ENCODE assay signal across 13 cellular contexts in the genomic region with DNA sequence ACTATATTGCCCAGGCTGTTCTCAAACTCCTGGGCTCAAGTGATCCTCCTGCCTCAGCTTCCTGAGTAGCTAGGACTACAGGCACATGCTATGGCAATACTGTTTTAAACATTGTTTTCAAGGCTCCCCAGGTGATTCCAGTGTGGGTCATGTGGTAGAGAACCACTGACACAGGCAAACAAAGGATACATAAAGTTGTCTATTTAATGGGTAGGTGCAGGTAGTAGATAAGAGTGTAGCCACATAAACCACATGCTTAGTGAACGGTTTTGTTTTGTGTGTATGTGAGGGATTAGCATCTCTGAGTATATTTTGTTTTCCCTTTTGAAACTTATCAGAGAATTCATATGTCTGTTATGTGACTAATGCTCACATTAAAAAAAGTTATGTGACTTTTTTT. TPM values are rescaled to one million over a fixed set of nuclear protein-coding genes. Genes with fewer than 3 reads are reported as not detected.
A peak's percentile ranks its signal among the peaks of the same experiment; 100 is the strongest.
DNase-seq lines count a peak whose midpoint lies in the region; ATAC-seq, FAIRE-seq and TF ChIP-seq lines count a peak whose summit lies in the region.
"Had no signal": no experiment of that assay in that cellular context is flagged by ENCODE, and none has a peak within 500 bp of the region (broad histone marks: within the 10 kb centered on the region; RNA-seq: fewer than 3 reads in every experiment).

No MANE protein-coding gene starts in this region.

- peaks cover 28 to 41% (median 36%) of the 10 kb centered on the region in 4 donors for H3K4me1 Mint-ChIP-seq in CD4-positive, alpha-beta memory T cell

- TF ChIP-seq POLR2A in GM12878 (IDR thresholded peaks at IDR 0.05; ENCODE audit: low read depth, low read length): no peak

- CTCF ChIA-PET in CD4-positive, alpha-beta memory T cell (lab: Charles Lee; ENCODE audit: partially characterized antibody): interaction anchor here (0.8 kb wide), 1 partner anchor 39 kb away, joined by 3 read pairs; no protein-coding TSS in a partner anchor
- CTCF ChIA-PET in GM12878 (lab: Yijun Ruan, JAX): no interaction called here

- intact Hi-C loops in CD4-positive, alpha-beta memory T cell (cut with micrococcal nuclease): no loop called here
- intact Hi-C loops in GM12878 (cut with micrococcal nuclease; ENCODE audit: unreplicated experiment): no loop called here
- intact Hi-C loops in cardiac septum (cut with DNase I): no loop called here
- intact Hi-C loops in sciatic nerve (cut with DNase I): no loop called here

- H3K36me3 ChIP-seq in CD4-positive, alpha-beta memory T cell (ENCODE audit: insufficient read depth, low read length): peaks cover 34% of the 10 kb centered on the region
- H3K36me3 ChIP-seq in MM.1S (replicated peaks; ENCODE audit: insufficient read depth, low read length) (no peaks in the 10 kb centered on the region; the same call in 1 of the 2 replicates), GM12878 (ENCODE audit: control insufficient read depth in 2 of 2, insufficient read depth in 2 of 2, low read length in 1 of 2) (peaks cover 2 to 39% of the 10 kb centered on the region in 2 experiments)

- H3K9ac ChIP-seq in MM.1S (ENCODE audit: low read length): no peak overlapping the region
- no peak overlapping the region for H3K9ac ChIP-seq in GM12878 (ENCODE audit: control insufficient read depth, insufficient read depth, low read length)
- H3K9ac ChIP-seq: neural progenitor cell had no signal

- H3K4me3 Mint-ChIP-seq in CD4-positive, alpha-beta memory T cell: peak overlapping the region in 7 of 8 donors; percentile 59 to 83 (median 72)
- H3K4me3 Mint-ChIP-seq: neural progenitor cell had no signal

- in situ Hi-C loops in GM12878 (cut with MboI): no loop called here

- 0% methylated on average over 1 of the region's 1 CpG for WGBS in GM12878 (ENCODE audit: insufficient coverage, insufficient replicate concordance, low lambda C conversion rate, missing lambda C conversion rate)

- DNase-seq in CD4-positive, alpha-beta memory T cell: peak; percentile 46 to 65 (median 49)
- peak; percentile 58 for DNase-seq in MM.1S
- DNase-seq in GM12878 (ENCODE audit: low read depth, low spot score): no peak
- no peak for DNase-seq in NCI-H187 treated with DMSO at 0.1 percent for 48 hours (lab: John Stamatoyannopoulos, UW)
- no peak for DNase-seq in middle frontal gyrus (ENCODE audit: extremely low spot score, low spot score)
- no peak for DNase-seq in cardiac septum (ENCODE audit: low spot score)
- DNase-seq in sciatic nerve (ENCODE audit: low spot score): no peak
- DNase-seq: activated CD4-positive, alpha-beta T cell treated with anti-CD3 and anti-CD28 coated beads for 4 hours; BE2C; right lobe of liver had no signal

- no TSS peak for BruUV-seq in GM12878 (replicated peaks; lab: Mats Ljungman, UMichigan)

- no peaks in the 10 kb centered on the region for H3K27me3 ChIP-seq in CD4-positive, alpha-beta memory T cell (ENCODE audit: insufficient read depth, low read length)
- no peaks in the 10 kb centered on the region for H3K27me3 ChIP-seq in MM.1S (replicated peaks; ENCODE audit: insufficient read depth, low read length)
- no peaks in the 10 kb centered on the region for H3K27me3 ChIP-seq in GM12878 (replicated peaks in 1 of 2; ENCODE audit: control insufficient read depth in 2 of 2, insufficient read depth in 2 of 2, low read length in 1 of 2)
- H3K27me3 ChIP-seq: BE2C, neural progenitor cell, right lobe of liver, suprapubic skin had no signal

- FAIRE-seq in GM12878 (lab: Jason Lieb, UNC): no peak

- H3K9me3 ChIP-seq in CD4-positive, alpha-beta memory T cell (ENCODE audit: control insufficient read depth in 1 of 2, low read length in 2 of 2): no peaks in the 10 kb centered on the region
- H3K9me3 ChIP-seq in MM.1S (replicated peaks; ENCODE audit: insufficient read depth, low read length) (no peaks in the 10 kb centered on the region), GM12878 (replicated peaks; ENCODE audit: control insufficient read depth, insufficient read depth, low read length) (no peaks in the 10 kb centered on the region)
- H3K9me3 ChIP-seq: BE2C, right lobe of liver, suprapubic skin had no signal

- peaks cover 9% of the 10 kb centered on the region; the same call in 1 of the 2 replicates for H3F3A ChIP-seq in MM.1S (ENCODE audit: insufficient read depth, low read length)

- SMC1A ChIA-PET in GM12878 (lab: Charles Lee; ENCODE audit: uncharacterized antibody, unreplicated experiment): no interaction called here

- TF ChIP-seq RAD21 in GM12878 (IDR thresholded peaks at IDR 0.05; ENCODE audit: insufficient read depth, low read depth, low read length): no peak

- H3K4me2 ChIP-seq in MM.1S (ENCODE audit: low read depth, low read length) (no peak overlapping the region), GM12878 (ENCODE audit: control insufficient read depth, insufficient read depth) (no peak overlapping the region)
- H3K4me2 ChIP-seq: neural progenitor cell had no signal

- no peaks in the 10 kb centered on the region for H3K9me3 Mint-ChIP-seq in CD4-positive, alpha-beta memory T cell
- H3K9me3 Mint-ChIP-seq: neural progenitor cell had no signal

- H4K20me1 ChIP-seq in MM.1S (ENCODE audit: insufficient read depth, low read length) (no peaks in the 10 kb centered on the region), GM12878 (ENCODE audit: control insufficient read depth, insufficient read depth) (no peaks in the 10 kb centered on the region)

- peaks cover 15% of the 10 kb centered on the region for H3K79me2 ChIP-seq in MM.1S (ENCODE audit: low read length)
- H3K79me2 ChIP-seq in GM12878 (ENCODE audit: control insufficient read depth, insufficient read depth, low read length): no peaks in the 10 kb centered on the region

- POLR2A ChIA-PET in CD4-positive, alpha-beta memory T cell (lab: Charles Lee; ENCODE audit: partially characterized antibody): interaction anchor here (1.0 to 1.3 kb wide), 2 partner anchors 37 to 134 kb away, joined by 3 to 5 read pairs; partner anchors contain the start of gene USPL1
- POLR2A ChIA-PET in GM12878 (lab: Charles Lee): interaction anchor here (0.6 kb wide), 1 partner anchor 25 kb away, joined by 5 read pairs; no protein-coding TSS in a partner anchor

- H3K27me3 Mint-ChIP-seq in CD4-positive, alpha-beta memory T cell: no peaks in the 10 kb centered on the region

- H3K4me1 ChIP-seq in CD4-positive, alpha-beta memory T cell (ENCODE audit: insufficient read depth, low read length): peaks cover 27% of the 10 kb centered on the region
- peaks cover 23% of the 10 kb centered on the region for H3K4me1 ChIP-seq in MM.1S (ENCODE audit: low read length)
- no peaks in the 10 kb centered on the region for H3K4me1 ChIP-seq in GM12878 (ENCODE audit: control insufficient read depth, insufficient read depth, low read length)
- H3K4me1 ChIP-seq: neural progenitor cell, right lobe of liver, suprapubic skin had no signal

- H3K27ac ChIP-seq in CD4-positive, alpha-beta memory T cell (ENCODE audit: low read depth, low read length): peak overlapping the region; percentile 33
- H3K27ac ChIP-seq in MM.1S (ENCODE audit: low read length) (peak overlapping the region; percentile 52; the same call in 1 of the 2 replicates), GM12878 (ENCODE audit: control insufficient read depth, insufficient read depth) (no peak overlapping the region)
- H3K27ac ChIP-seq: neural progenitor cell, right lobe of liver, suprapubic skin had no signal

- H3K4me3 ChIP-seq in CD4-positive, alpha-beta memory T cell (ENCODE audit: low read length in 2 of 2): no peak overlapping the region
- no peak overlapping the region for H3K4me3 ChIP-seq in MM.1S (ENCODE audit: low read length)
- H3K4me3 ChIP-seq in GM12878: no peak overlapping the region
- H3K4me3 ChIP-seq: neural progenitor cell, right lobe of liver, suprapubic skin had no signal

- H3K9me2 ChIP-seq in MM.1S (replicated peaks; ENCODE audit: insufficient read depth, low read length): no peaks in the 10 kb centered on the region

- ATAC-seq in GM18907 (IDR thresholded peaks at IDR 0.05; ENCODE audit: unreplicated experiment) (peak; percentile 67), GM12878 (peak; percentile 79), sciatic nerve (no peak)
- ATAC-seq: right lobe of liver had no signal

- no peak for TF ChIP-seq EP300 in GM12878 (IDR thresholded peaks at IDR 0.05; ENCODE audit: borderline replicate concordance in 1 of 2, control insufficient read depth in 1 of 2, low read depth in 2 of 2, low read length in 2 of 2)

- H2AFZ ChIP-seq in MM.1S (ENCODE audit: low read length): no peak overlapping the region
- H2AFZ ChIP-seq in GM12878 (ENCODE audit: control insufficient read depth, low read depth, low read length): no peak overlapping the region
- H2AFZ ChIP-seq: neural progenitor cell had no signal

- RAD21 ChIA-PET in GM12878 (lab: Charles Lee; ENCODE audit: unreplicated experiment): no interaction called here

- peak overlapping the region; percentile 72 to 95 (median 92) for H3K27ac Mint-ChIP-seq in CD4-positive, alpha-beta memory T cell
- H3K27ac Mint-ChIP-seq: neural progenitor cell had no signal

- TF ChIP-seq CTCF in MM.1S (IDR thresholded peaks at IDR 0.05; ENCODE audit: low read length): no peak
- TF ChIP-seq CTCF in GM12878 (IDR thresholded peaks at IDR 0.05 in 2 of 3, conservative IDR thresholded peaks at IDR 0.05 in 1 of 3; ENCODE audit: control insufficient read depth in 2 of 3, extremely low read depth in 1 of 3, insufficient read depth in 1 of 3, low read depth in 3 of 3, low read length in 3 of 3): no peak

- H3K36me3 Mint-ChIP-seq in CD4-positive, alpha-beta memory T cell: peaks cover 53 to 81% of the 10 kb centered on the region in 2 donors

TF ChIP-seq in GM12878, 131 proteins besides CTCF, POLR2A, EP300 and RAD21 (continues in another document):
- TF ChIP-seq DPF2 (IDR thresholded peaks at IDR 0.05): no peak

RNA-seq across cellular contexts. Expression of gene USPL1, which starts 36.7 kb away (rescaled TPM):
- 10 to 100 TPM; 30.4 to 31.8 TPM for total RNA-seq in CD4-positive, alpha-beta memory T cell
- polyA plus RNA-seq in CD4-positive, alpha-beta memory T cell: 10 to 100 TPM; 13.5 to 15.1 TPM
- 44.5 and 46.1 TPM in 2 replicates for total RNA-seq in GM12878 (2013; cell fraction: nucleolus; rRNA removed)
- 15.5 and 18.4 TPM in 2 replicates for total RNA-seq in GM12878 (2014; rRNA removed)
- 16.5 and 17.5 TPM in 2 replicates for total RNA-seq in GM12878 (2014; rRNA removed; fragmentation: Illumina TruSeq; extraction: Trizol)
- 14.3 and 16.2 TPM in 2 replicates for total RNA-seq in GM12878 (2021)
- 7.9 TPM for polyA plus RNA-seq in GM12878 (2011; ENCODE audit: low read depth)
- 21.7 and 30.6 TPM in 2 replicates for polyA plus RNA-seq in GM12878 (2011; rRNA removed)
- polyA plus RNA-seq in GM12878 (2011; cell fraction: cytosol; rRNA removed): 9.6 and 11.6 TPM in 2 replicates
- polyA plus RNA-seq in GM12878 (2011; cell fraction: nucleus; rRNA removed): 17.2 and 25.2 TPM in 2 replicates
- 8.0 and 11.1 TPM in 2 replicates for polyA plus RNA-seq in GM12878 (2012)
- 23.2 and 26.2 TPM in 2 replicates for polyA plus RNA-seq in GM12878 (2014; fragmentation: Illumina TruSeq; extraction: Trizol)
- polyA plus RNA-seq in GM12878 (2014; fragmentation: Nextera tagmentation; extraction: Ambion mirVana): 1 to 10 TPM; 7.9 to 8.0 TPM
- polyA plus RNA-seq in GM12878 (2014; rRNA removed): 14.2 and 16.7 TPM in 2 replicates
- 10 to 100 TPM in 1 of 2 experiments, 1 to 10 TPM in 1; 9.1 to 12.0 TPM for polyA plus RNA-seq in GM12878 (2016; fragmentation: Nextera tagmentation; extraction: Ambion mirVana)
- polyA minus RNA-seq in GM12878 (2011; rRNA and poly(A)+ RNA removed): 14.4 and 21.4 TPM in 2 replicates
- 7.3 and 7.6 TPM in 2 replicates for polyA minus RNA-seq in GM12878 (2011; cell fraction: cytosol; rRNA and poly(A)+ RNA removed)
- 16.7 and 21.0 TPM in 2 replicates for polyA minus RNA-seq in GM12878 (2011; cell fraction: nucleus; rRNA and poly(A)+ RNA removed)
- total RNA-seq in cardiac septum: 9.8 TPM
- total RNA-seq in sciatic nerve: 24.3 TPM

Comparison
In these comparisons a context has a peak if more than half of its experiments do, and no peak if none do; other contexts are left out.
1. DNase-seq: peak in CD4-positive, alpha-beta memory T cell (5 of 5) and MM.1S (single experiment); none in GM12878 (single experiment), NCI-H187 treated with DMSO at 0.1 percent for 48 hours (single experiment), middle frontal gyrus (single experiment), cardiac septum (single experiment) and sciatic nerve (single experiment).